Comparison of ENCODE assay signal across 3 cellular contexts in genomic region chr5:55467862-55468551, GRCh38.
TF ChIP-seq lines count a peak whose summit lies in the region.

No MANE protein-coding gene starts in this region.

TF ChIP-seq in liver, 16 proteins besides CTCF, POLR2A, EP300 and RAD21 (continued from another document):
- TF ChIP-seq MAX (IDR thresholded peaks at IDR 0.05) (no peak), RXRA (IDR thresholded peaks at IDR 0.05) (peak; percentile 51 to 54), FOXA2 (IDR thresholded peaks at IDR 0.05) (peak; percentile 85), EGR1 (IDR thresholded peaks at IDR 0.05; ENCODE audit: low read depth in 2 of 2) (no peak), HNF4A (conservative IDR thresholded peaks at IDR 0.05) (peak; percentile 35 to 41), TAF1 (conservative IDR thresholded peaks at IDR 0.05) (no peak), ATF3 (IDR thresholded peaks at IDR 0.05) (no peak), GABPA (IDR thresholded peaks at IDR 0.05 in 1 of 2, conservative IDR thresholded peaks at IDR 0.05 in 1 of 2) (no peak), ZBTB33 (IDR thresholded peaks at IDR 0.05) (peak; percentile 16), NR2F2 (IDR thresholded peaks at IDR 0.05) (peak; percentile 36), REST (IDR thresholded peaks at IDR 0.05) (no peak), SP1 (IDR thresholded peaks at IDR 0.05) (peak; percentile 37), YY1 (IDR thresholded peaks at IDR 0.05) (peak; percentile 31), HNF4G (IDR thresholded peaks at IDR 0.05) (no peak)

TF ChIP-seq in HepG2, 621 proteins besides CTCF, POLR2A, EP300 and RAD21:
- TF ChIP-seq ZNF142 (CRISPR knock-in tag; IDR thresholded peaks at IDR 0.05) = no peak
- no peak for TF ChIP-seq KLF12 (CRISPR knock-in tag; IDR thresholded peaks at IDR 0.05; ENCODE audit: borderline replicate concordance)
- no peak for TF ChIP-seq ZNF775 (CRISPR knock-in tag; IDR thresholded peaks at IDR 0.05; ENCODE audit: borderline replicate concordance)
- TF ChIP-seq SIN3B (IDR thresholded peaks at IDR 0.05; ENCODE audit: low read length) = no peak
- TF ChIP-seq GTF2F1 (IDR thresholded peaks at IDR 0.05; ENCODE audit: low read length) = no peak
- no peak for TF ChIP-seq RFXAP (CRISPR knock-in tag; IDR thresholded peaks at IDR 0.05; ENCODE audit: borderline replicate concordance)
- no peak for TF ChIP-seq HIC2 (CRISPR knock-in tag; IDR thresholded peaks at IDR 0.05; ENCODE audit: low read depth)
- no peak for TF ChIP-seq ARNT2 (CRISPR knock-in tag; IDR thresholded peaks at IDR 0.05; ENCODE audit: low read depth)
- no peak for TF ChIP-seq ZSCAN30 (CRISPR knock-in tag; IDR thresholded peaks at IDR 0.05)
- no peak for TF ChIP-seq DZIP1 (CRISPR knock-in tag; IDR thresholded peaks at IDR 0.05)
- no peak for TF ChIP-seq PLRG1 (conservative IDR thresholded peaks at IDR 0.05)
- no peak for TF ChIP-seq ZMYM4 (CRISPR knock-in tag; IDR thresholded peaks at IDR 0.05)

TF ChIP-seq in endothelial cell of umbilical vein, 7 proteins besides CTCF, POLR2A, EP300 and RAD21 (continued from another document):
- no peak for TF ChIP-seq MAX (IDR thresholded peaks at IDR 0.05; ENCODE audit: insufficient read depth, insufficient read length)
- TF ChIP-seq POLR2AphosphoS5 (IDR thresholded peaks at IDR 0.05; ENCODE audit: insufficient read depth, low read depth, low read length) = no peak
